ENCODE assay signal across 28 cellular contexts in the genomic region with DNA sequence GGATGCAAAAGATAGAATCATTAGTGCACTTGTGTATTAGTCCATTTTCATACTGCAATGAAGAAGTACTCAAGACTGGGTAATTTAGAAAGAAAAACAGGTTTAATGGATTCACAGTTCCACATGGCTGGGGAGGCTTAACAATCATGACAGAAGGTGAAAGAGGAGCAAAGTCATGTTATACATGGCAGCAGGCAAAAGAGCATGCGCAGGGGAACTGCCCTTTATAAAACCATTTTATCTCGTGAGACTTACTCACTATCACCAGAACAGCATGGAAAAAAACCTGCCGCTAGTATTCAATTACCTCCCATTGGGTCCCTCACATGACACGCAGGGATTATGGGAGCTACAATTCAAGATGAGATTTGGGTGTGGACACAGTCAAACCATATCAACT.
"Had no signal": no experiment of that assay in that cellular context is flagged by ENCODE, and none has a peak within 500 bp of the region (broad histone marks: within the 10 kb centered on the region; RNA-seq: fewer than 3 reads in every experiment).

No MANE protein-coding gene starts in this region.

- DNase-seq: colonic mucosa; cortex of kidney; dermis blood vessel endothelial cell; dorsolateral prefrontal cortex; effector CD4-positive, alpha-beta T cell; effector CD8-positive, alpha-beta T cell; effector memory CD4-positive, alpha-beta T cell; effector memory CD8-positive, alpha-beta T cell; endodermal cell; erythroblast; esophagus squamous epithelium; foreskin fibroblast; foreskin keratinocyte; foreskin melanocyte; gastrocnemius medialis; glutamatergic neuron; head of caudate nucleus; heart left ventricle; heart right ventricle had no signal

- H3K4me3 ChIP-seq: colonic mucosa, coronary artery, dorsolateral prefrontal cortex, esophagus muscularis mucosa, esophagus squamous epithelium, gastrocnemius medialis, gastroesophageal sphincter, heart left ventricle, heart right ventricle had no signal

- H3K27me3 ChIP-seq: colonic mucosa, dorsolateral prefrontal cortex, esophagus muscularis mucosa, esophagus squamous epithelium, foreskin keratinocyte, gastrocnemius medialis, gastroesophageal sphincter, heart left ventricle, heart right ventricle had no signal

- H3K4me1 ChIP-seq: colonic mucosa, esophagus squamous epithelium, foreskin keratinocyte, gastroesophageal sphincter had no signal

- FAIRE-seq: colon, endometrium, endothelial cell of umbilical vein, frontal cortex had no signal

- ATAC-seq: effector memory CD8-positive, alpha-beta T cell; esophagus mucosa; foreskin keratinocyte; gastrocnemius medialis; gastroesophageal sphincter; heart left ventricle; heart right ventricle had no signal

- H3K9me3 ChIP-seq: colonic mucosa, esophagus muscularis mucosa, esophagus squamous epithelium, gastrocnemius medialis, gastroesophageal sphincter, heart left ventricle, heart right ventricle had no signal

- H3K36me3 ChIP-seq: colonic mucosa, esophagus muscularis mucosa, esophagus squamous epithelium, gastrocnemius medialis, gastroesophageal sphincter, heart left ventricle, heart right ventricle had no signal

- H3K27ac ChIP-seq: colonic mucosa, coronary artery, dorsolateral prefrontal cortex, epithelial cell of prostate, esophagus muscularis mucosa, esophagus squamous epithelium, foreskin keratinocyte, gastrocnemius medialis, gastroesophageal sphincter, heart left ventricle, heart right ventricle had no signal
